Comparison of ENCODE assay signal across 25 cellular contexts in genomic region chr1:110056284-110056680, GRCh38. TPM values are rescaled to one million over a fixed set of nuclear protein-coding genes. Genes with fewer than 3 reads are reported as not detected.
DNase-seq lines count a peak whose midpoint lies in the region; ATAC-seq and TF ChIP-seq lines count a peak whose summit lies in the region.
"Had no signal": no experiment of that assay in that cellular context is flagged by ENCODE, and none has a peak within 500 bp of the region (broad histone marks: within the 10 kb centered on the region; RNA-seq: fewer than 3 reads in every experiment).

No MANE protein-coding gene starts in this region.

- CTCF ChIA-PET in HEK293T (lab: Yijun Ruan, JAX): interaction anchor here (1.3 kb wide), 1 partner anchor 40 kb away, joined by 3 read pairs; no protein-coding TSS in a partner anchor
- CTCF ChIA-PET in mammary epithelial cell (lab: Charles Lee; ENCODE audit: low non-redundant PET): no interaction called here

- in situ Hi-C loops in mammary epithelial cell (cut with MboI; ENCODE audit: low sequenced_read_pairs in 2 of 2): loop anchor here in 1 of 2 donors (10.0 kb wide), 1 partner anchor 49 kb away; no protein-coding TSS in a partner anchor

- H3K9ac ChIP-seq in mammary epithelial cell (ENCODE audit: insufficient read depth, low read length): no peak overlapping the region

- peaks cover 42% of the 10 kb centered on the region for H3K36me3 Mint-ChIP-seq in mesothelial cell of epicardium

- no peaks in the 10 kb centered on the region for H4K20me1 ChIP-seq in mammary epithelial cell (ENCODE audit: insufficient read depth, low read length)

- no peak overlapping the region for H3K4me2 ChIP-seq in mammary epithelial cell (ENCODE audit: insufficient read depth, low read depth, low read length)

- H3K79me2 ChIP-seq in ACC112 (ENCODE audit: control insufficient read depth, insufficient read depth, low read length, unreplicated experiment): no peaks in the 10 kb centered on the region
- no peaks in the 10 kb centered on the region for H3K79me2 ChIP-seq in mammary epithelial cell (ENCODE audit: insufficient read depth, low read length)

- H3K4me3 Mint-ChIP-seq in mesothelial cell of epicardium: no peak overlapping the region
- H3K4me3 Mint-ChIP-seq: activated B cell treated with CpG ODN at 0.5 μM for 24 hours; activated CD4-positive, alpha-beta memory T cell treated with anti-CD3 and anti-CD28 coated beads, Interleukin-2, amount 10 ng/mL, durations not matched to agents 7 days and 5 days; dendritic cell treated with granulocyte-macrophage colony-stimulating factor and Interleukin-4, amounts not matched to agents 40 ng/mL and 50 ng/mL, for 4 days; naive B cell had no signal

- H2AFZ ChIP-seq in ACC112 (ENCODE audit: low read length, unreplicated experiment): no peak overlapping the region
- no peak overlapping the region for H2AFZ ChIP-seq in mammary epithelial cell (ENCODE audit: low read depth, low read length)

- H3K4me1 ChIP-seq in ACC112 (ENCODE audit: control insufficient read depth, insufficient read depth, low read length, unreplicated experiment) (peaks cover 44% of the 10 kb centered on the region), mammary epithelial cell (ENCODE audit: insufficient read depth, low read length) (peaks cover 24% of the 10 kb centered on the region)
- H3K4me1 ChIP-seq: HAP-1 had no signal

- TF ChIP-seq CTCF in mesothelial cell of epicardium (IDR thresholded peaks at IDR 0.05; ENCODE audit: unreplicated experiment) (no peak), mammary epithelial cell (conservative IDR thresholded peaks at IDR 0.05 in 1 of 2, IDR thresholded peaks at IDR 0.05 in 1 of 2; ENCODE audit: extremely low read depth in 1 of 2, insufficient read depth in 1 of 2, low read depth in 1 of 2, low read length in 2 of 2) (no peak)

- BruUV-seq in mammary epithelial cell (replicated peaks; lab: Mats Ljungman, UMichigan): no TSS peak

- H3K27me3 Mint-ChIP-seq in mesothelial cell of epicardium (ENCODE audit: low read depth): no peaks in the 10 kb centered on the region
- H3K27me3 Mint-ChIP-seq: activated B cell treated with CpG ODN at 0.5 μM for 24 hours; activated CD4-positive, alpha-beta memory T cell treated with anti-CD3 and anti-CD28 coated beads, Interleukin-2, amount 10 ng/mL, durations not matched to agents 7 days and 5 days; dendritic cell treated with granulocyte-macrophage colony-stimulating factor and Interleukin-4, amounts not matched to agents 40 ng/mL and 50 ng/mL, for 4 days; naive B cell had no signal

- dilution Hi-C loops in mammary epithelial cell (cut with HindIII; ENCODE audit: low sequenced_read_pairs): no loop called here

- whole genome bisulfite sequencing in mammary epithelial cell (ENCODE audit: low coverage, missing lambda C conversion rate): 98% methylated on average over 4 of the region's 4 CpGs

- no peaks in the 10 kb centered on the region for H3K9me3 ChIP-seq in MG63
- H3K9me3 ChIP-seq in mammary epithelial cell (replicated peaks; ENCODE audit: insufficient read depth, low read length): no peaks in the 10 kb centered on the region
- H3K9me3 ChIP-seq: HAP-1 had no signal

- ATAC-seq in HG03520 (IDR thresholded peaks at IDR 0.05; ENCODE audit: unreplicated experiment): no peak

- no peaks in the 10 kb centered on the region for H3K9me3 Mint-ChIP-seq in mesothelial cell of epicardium
- H3K9me3 Mint-ChIP-seq: activated B cell treated with CpG ODN at 0.5 μM for 24 hours; activated CD4-positive, alpha-beta memory T cell treated with anti-CD3 and anti-CD28 coated beads, Interleukin-2, amount 10 ng/mL, durations not matched to agents 7 days and 5 days; dendritic cell treated with granulocyte-macrophage colony-stimulating factor and Interleukin-4, amounts not matched to agents 40 ng/mL and 50 ng/mL, for 4 days; naive B cell had no signal

- peaks cover 71% of the 10 kb centered on the region for H3K4me1 Mint-ChIP-seq in mesothelial cell of epicardium
- H3K4me1 Mint-ChIP-seq: activated B cell treated with CpG ODN at 0.5 μM for 24 hours had no signal

- DNase-seq in MG63 (peak; percentile 51), epithelial cell of prostate (ENCODE audit: low read depth, low spot score) (no peak), mesothelial cell of epicardium (ENCODE audit: low spot score in 2 of 2, unreplicated experiment in 2 of 2) (no peak), HEK293T (ENCODE audit: extremely low spot score) (no peak), OCI-M1 (lab: John Stamatoyannopoulos, UW) (no peak), mammary epithelial cell (no peak)
- DNase-seq: activated B cell treated with CpG ODN at 0.5 μM for 24 hours; activated CD4-positive, alpha-beta memory T cell treated with anti-CD3 and anti-CD28 coated beads, Interleukin-2, amount 10 ng/mL, durations not matched to agents 7 days and 5 days; activated effector memory CD4-positive, alpha-beta T cell treated with anti-CD3 and anti-CD28 coated beads, Interleukin-2, amount 50 U/mL, for 16 hours; C1 segment of cervical spinal cord; Calu3; KBM-7; naive B cell; NCI-H1436 treated with DMSO at 0.1 percent for 48 hours; NCI-H526; nucleus accumbens; T-helper 9 cell had no signal

- H3K27ac ChIP-seq in ACC112 (ENCODE audit: low read depth, low read length) (peak overlapping the region; percentile 66), epithelial cell of prostate (peak overlapping the region; percentile 71), mammary epithelial cell (ENCODE audit: insufficient read depth, low read depth, low read length) (no peak overlapping the region)

- intact Hi-C loops in mammary epithelial cell (cut with micrococcal nuclease): loop anchor here (1.0 kb wide), 1 partner anchor 21 kb away; no protein-coding TSS in a partner anchor

- H3K27me3 ChIP-seq in ACC112 (ENCODE audit: insufficient read depth, low read length) (no peaks in the 10 kb centered on the region), MG63 (no peaks in the 10 kb centered on the region), mammary epithelial cell (ENCODE audit: insufficient read depth, low read length) (no peaks in the 10 kb centered on the region)

- H3K36me3 ChIP-seq in ACC112 (ENCODE audit: insufficient read depth, low read length) (peaks cover 17% of the 10 kb centered on the region; the same call in 1 of the 2 replicates), MG63 (peaks cover 88% of the 10 kb centered on the region), mammary epithelial cell (ENCODE audit: insufficient read depth, low read length) (peaks cover 27% of the 10 kb centered on the region)

- H3K27ac Mint-ChIP-seq in mesothelial cell of epicardium: peak overlapping the region; percentile 91
- H3K27ac Mint-ChIP-seq: activated B cell treated with CpG ODN at 0.5 μM for 24 hours; activated CD4-positive, alpha-beta memory T cell treated with anti-CD3 and anti-CD28 coated beads, Interleukin-2, amount 10 ng/mL, durations not matched to agents 7 days and 5 days; dendritic cell treated with granulocyte-macrophage colony-stimulating factor and Interleukin-4, amounts not matched to agents 40 ng/mL and 50 ng/mL, for 4 days had no signal

- no peak overlapping the region for H3K4me3 ChIP-seq in ACC112 (ENCODE audit: low read depth, low read length)
- no peak overlapping the region for H3K4me3 ChIP-seq in MG63
- no peak overlapping the region for H3K4me3 ChIP-seq in mammary epithelial cell (replicated peaks in 1 of 3; ENCODE audit: insufficient read depth in 1 of 3, low read depth in 2 of 3, low read length in 3 of 3)
- H3K4me3 ChIP-seq: HAP-1 had no signal

- POLR2A ChIA-PET in HEK293T (lab: Yijun Ruan, JAX): interaction anchor here (1.6 kb wide), 1 partner anchor 22 kb away, joined by 6 read pairs; the partner anchor contains the start of gene STRIP1

TF ChIP-seq in HEK293T, 16 proteins besides CTCF, POLR2A, EP300 and RAD21:
- no peak for TF ChIP-seq NFRKB (IDR thresholded peaks at IDR 0.05)
- no peak for TF ChIP-seq ELF4 (IDR thresholded peaks at IDR 0.05)
- TF ChIP-seq CTBP1 (IDR thresholded peaks at IDR 0.05; ENCODE audit: borderline replicate concordance): no peak
- TF ChIP-seq SP1 (IDR thresholded peaks at IDR 0.05): no peak
- TF ChIP-seq HDGF (IDR thresholded peaks at IDR 0.05; ENCODE audit: borderline replicate concordance): no peak
- TF ChIP-seq ARNT (IDR thresholded peaks at IDR 0.05): no peak
- TF ChIP-seq FOXM1 (IDR thresholded peaks at IDR 0.05; ENCODE audit: borderline replicate concordance): no peak
- no peak for TF ChIP-seq SUZ12 (IDR thresholded peaks at IDR 0.05)
- no peak for TF ChIP-seq ZNF384 (IDR thresholded peaks at IDR 0.05)
- no peak for TF ChIP-seq LEF1 (IDR thresholded peaks at IDR 0.05; ENCODE audit: borderline replicate concordance)

RNA-seq across cellular contexts. Expression of gene ALX3, which starts 14.2 kb away (rescaled TPM):
- 11.3 and 14.9 TPM in 2 replicates for total RNA-seq in MG63 (2014; rRNA removed; shearing (Covaris generic); ENCODE audit: low replicate concordance)
- total RNA-seq in mesothelial cell of epicardium: 127 to 136 TPM (median 132 TPM) in 3 replicates
- not detected for total RNA-seq in mammary epithelial cell
- not detected for polyA plus RNA-seq in mammary epithelial cell
- polyA minus RNA-seq in mammary epithelial cell: not detected
- total RNA-seq: activated B cell treated with CpG ODN at 0.5 μM for 24 hours; activated CD4-positive, alpha-beta memory T cell treated with anti-CD3 and anti-CD28 coated beads, Interleukin-2, amount 10 ng/mL, durations not matched to agents 7 days and 5 days; Calu3; Daoy; endothelial cell of umbilical vein; lung microvascular endothelial cell; ureter had no signal
- polyA plus RNA-seq: endothelial cell of umbilical vein had no signal

RNA-seq across cellular contexts. Expression of gene STRIP1, which starts 21.9 kb away (rescaled TPM):
- total RNA-seq in MG63 (2014; rRNA removed; shearing (Covaris generic); ENCODE audit: low replicate concordance): 39.6 and 41.0 TPM in 2 replicates
- total RNA-seq in mesothelial cell of epicardium: 93.8 to 99.2 TPM (median 96.0 TPM) in 3 replicates
- total RNA-seq in mammary epithelial cell: 10 to 100 TPM; 39.4 to 51.3 TPM
- 24.9 TPM for polyA plus RNA-seq in mammary epithelial cell
- polyA minus RNA-seq in mammary epithelial cell: 26.5 TPM

RNA-seq across cellular contexts. Expression of gene UBL4B, which starts 56.0 kb away (rescaled TPM):
- total RNA-seq in MG63 (2014; rRNA removed; shearing (Covaris generic); ENCODE audit: low replicate concordance): not detected in 2 replicates
- total RNA-seq in mesothelial cell of epicardium: 10.2 to 11.7 TPM (median 10.7 TPM) in 3 replicates
- not detected for total RNA-seq in mammary epithelial cell
- polyA plus RNA-seq in mammary epithelial cell: not detected
- polyA minus RNA-seq in mammary epithelial cell: not detected
- total RNA-seq: activated B cell treated with CpG ODN at 0.5 μM for 24 hours; activated CD4-positive, alpha-beta memory T cell treated with anti-CD3 and anti-CD28 coated beads, Interleukin-2, amount 10 ng/mL, durations not matched to agents 7 days and 5 days; Calu3; Daoy; endothelial cell of umbilical vein; lung microvascular endothelial cell; ureter had no signal
- polyA plus RNA-seq: endothelial cell of umbilical vein had no signal

Comparison
In these comparisons a context has a peak if more than half of its experiments do, and no peak if none do; other contexts are left out.
1. RNA of gene ALX3, which starts 14.2 kb away (total RNA-seq): 127 to 136 TPM in mesothelial cell of epicardium and 11.3 to 14.9 TPM in MG63; not detected in mammary epithelial cell; every median in the first group is over 10 times any median in the second.
2. RNA of gene UBL4B, which starts 56.0 kb away (total RNA-seq): 10.2 to 11.7 TPM in mesothelial cell of epicardium; not detected in MG63 and not detected in mammary epithelial cell; every median in the first group is over 10 times any median in the second.